2 cellular contexts compared by ENCODE assay signal in the genomic region with DNA sequence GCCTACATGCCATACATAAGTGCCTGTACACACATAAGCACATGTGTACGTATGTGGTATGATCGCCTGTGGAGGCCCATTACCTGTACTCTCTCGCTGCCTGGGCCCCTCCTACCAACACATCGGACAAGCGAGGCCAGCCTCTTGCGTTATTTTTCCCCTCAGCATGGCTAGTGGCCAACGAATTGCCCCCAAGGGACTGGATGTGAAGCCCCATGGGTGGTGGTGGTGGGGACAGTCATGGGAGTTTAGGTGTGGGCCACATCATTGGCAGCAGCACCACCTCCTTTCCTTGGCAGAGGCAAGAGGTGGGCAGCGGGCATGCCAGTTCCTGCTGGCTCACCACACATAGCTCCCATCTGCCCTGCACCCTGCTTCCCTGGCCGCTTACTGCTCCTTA.
A peak's percentile ranks its signal among the peaks of the same experiment; 100 is the strongest.
TF ChIP-seq lines count a peak whose summit lies in the region.

No MANE protein-coding gene starts in this region.

TF ChIP-seq in HEK293, 187 proteins besides CTCF, POLR2A, EP300 and RAD21:
- TF ChIP-seq GLIS1 (tag by site-specific recombination; IDR thresholded peaks at IDR 0.05) (peak; percentile 20), ZNF654 (tag by site-specific recombination; IDR thresholded peaks at IDR 0.05; ENCODE audit: low read depth) (no peak)

TF ChIP-seq in IMR-90, 13 proteins besides CTCF, POLR2A, EP300 and RAD21 (continued from another document):
- no peak for TF ChIP-seq NFE2L2 (IDR thresholded peaks at IDR 0.05; ENCODE audit: low read depth, low read length)
- no peak for TF ChIP-seq RCOR1 (IDR thresholded peaks at IDR 0.05; ENCODE audit: insufficient replicate concordance, low read length)
- no peak for TF ChIP-seq FOS (IDR thresholded peaks at IDR 0.05; ENCODE audit: low read depth, low read length)
- TF ChIP-seq RFX5 (IDR thresholded peaks at IDR 0.05; ENCODE audit: low read depth, low read length), result no peak
- TF ChIP-seq CHD1 (IDR thresholded peaks at IDR 0.05; ENCODE audit: low read depth, low read length), result no peak
- no peak for TF ChIP-seq CEBPB (IDR thresholded peaks at IDR 0.05; ENCODE audit: low read depth, low read length)
- no peak for TF ChIP-seq BHLHE40 (IDR thresholded peaks at IDR 0.05; ENCODE audit: low read depth, low read length)
- no peak for TF ChIP-seq MAFK (IDR thresholded peaks at IDR 0.05; ENCODE audit: low read depth, low read length)
- TF ChIP-seq MAZ (IDR thresholded peaks at IDR 0.05; ENCODE audit: borderline replicate concordance, low read depth, low read length), result no peak
- no peak for TF ChIP-seq MXI1 (IDR thresholded peaks at IDR 0.05; ENCODE audit: borderline replicate concordance, low read depth, low read length)
- TF ChIP-seq, protein P1, sequence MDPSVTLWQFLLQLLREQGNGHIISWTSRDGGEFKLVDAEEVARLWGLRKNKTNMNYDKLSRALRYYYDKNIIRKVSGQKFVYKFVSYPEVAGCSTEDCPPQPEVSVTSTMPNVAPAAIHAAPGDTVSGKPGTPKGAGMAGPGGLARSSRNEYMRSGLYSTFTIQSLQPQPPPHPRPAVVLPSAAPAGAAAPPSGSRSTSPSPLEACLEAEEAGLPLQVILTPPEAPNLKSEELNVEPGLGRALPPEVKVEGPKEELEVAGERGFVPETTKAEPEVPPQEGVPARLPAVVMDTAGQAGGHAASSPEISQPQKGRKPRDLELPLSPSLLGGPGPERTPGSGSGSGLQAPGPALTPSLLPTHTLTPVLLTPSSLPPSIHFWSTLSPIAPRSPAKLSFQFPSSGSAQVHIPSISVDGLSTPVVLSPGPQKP (IDR thresholded peaks at IDR 0.05; ENCODE audit: borderline replicate concordance, low read depth, low read length), result no peak
- TF ChIP-seq, protein P2, sequence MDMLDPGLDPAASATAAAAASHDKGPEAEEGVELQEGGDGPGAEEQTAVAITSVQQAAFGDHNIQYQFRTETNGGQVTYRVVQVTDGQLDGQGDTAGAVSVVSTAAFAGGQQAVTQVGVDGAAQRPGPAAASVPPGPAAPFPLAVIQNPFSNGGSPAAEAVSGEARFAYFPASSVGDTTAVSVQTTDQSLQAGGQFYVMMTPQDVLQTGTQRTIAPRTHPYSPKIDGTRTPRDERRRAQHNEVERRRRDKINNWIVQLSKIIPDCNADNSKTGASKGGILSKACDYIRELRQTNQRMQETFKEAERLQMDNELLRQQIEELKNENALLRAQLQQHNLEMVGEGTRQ (IDR thresholded peaks at IDR 0.05; ENCODE audit: low read depth, low read length), result no peak
